In genomic region chr11:24828938-24829337, GRCh38 we compare ENCODE assay signal across 26 cellular contexts.
DNase-seq lines count a peak whose midpoint lies in the region; TF ChIP-seq lines count a peak whose summit lies in the region.
"Had no signal": no experiment of that assay in that cellular context is flagged by ENCODE, and none has a peak within 500 bp of the region (broad histone marks: within the 10 kb centered on the region; RNA-seq: fewer than 3 reads in every experiment).

No MANE protein-coding gene starts in this region.

- TF ChIP-seq POLR2A in adrenal gland (IDR thresholded peaks at IDR 0.05), result no peak
- TF ChIP-seq POLR2A in vagina (IDR thresholded peaks at IDR 0.05), result no peak

- no peaks in the 10 kb centered on the region for H3K79me2 ChIP-seq in smooth muscle cell (ENCODE audit: low read depth)

- H3K9me3 Mint-ChIP-seq in nephron progenitor cell, result no peaks in the 10 kb centered on the region
- H3K9me3 Mint-ChIP-seq in HFFc6, result peaks cover 30% of the 10 kb centered on the region
- H3K9me3 Mint-ChIP-seq: dendritic cell treated with granulocyte-macrophage colony-stimulating factor and Interleukin-4, amounts not matched to agents 40 ng/mL and 50 ng/mL, for 4 days; endodermal cell had no signal

- H3K27ac Mint-ChIP-seq in nephron progenitor cell (peak overlapping the region; percentile 15), HFFc6 (no peak overlapping the region)
- H3K27ac Mint-ChIP-seq: activated CD4-positive, alpha-beta T cell treated with anti-CD3 and anti-CD28 coated beads, Interleukin-2, amount 10 ng/mL, durations not matched to agents 24 days and 14 days; activated naive CD8-positive, alpha-beta T cell treated with anti-CD3 and anti-CD28 coated beads for 36 hours; dendritic cell treated with granulocyte-macrophage colony-stimulating factor and Interleukin-4, amounts not matched to agents 40 ng/mL and 50 ng/mL, for 4 days; immature natural killer cell had no signal

- no peaks in the 10 kb centered on the region for H3K36me3 Mint-ChIP-seq in nephron progenitor cell (ENCODE audit: low read depth)
- no peaks in the 10 kb centered on the region for H3K36me3 Mint-ChIP-seq in HFFc6 (ENCODE audit: low read depth)
- H3K36me3 Mint-ChIP-seq: activated naive CD8-positive, alpha-beta T cell treated with anti-CD3 and anti-CD28 coated beads for 36 hours; immature natural killer cell had no signal

- 16 to 53% (median 30%) methylated on average over 1 of the region's 1 CpG for WGBS in adrenal gland, 4 donors
- 81% methylated on average over 1 of the region's 1 CpG for WGBS in smooth muscle cell (ENCODE audit: low lambda C conversion rate)

- H3K36me3 ChIP-seq in adrenal gland (replicated peaks in 1 of 2) (no peaks in the 10 kb centered on the region), smooth muscle cell (ENCODE audit: low read depth) (no peaks in the 10 kb centered on the region), vagina (no peaks in the 10 kb centered on the region)
- H3K36me3 ChIP-seq: left lung, tibial nerve had no signal

- H3K9me3 ChIP-seq in adrenal gland (replicated peaks in 1 of 3) (no peaks in the 10 kb centered on the region), smooth muscle cell (replicated peaks; ENCODE audit: low read depth) (no peaks in the 10 kb centered on the region), vagina (no peaks in the 10 kb centered on the region)
- H3K9me3 ChIP-seq: left lung, SK-N-SH, tibial nerve had no signal

- intact Hi-C loops in adrenal gland (cut with DNase I), result no loop called here
- intact Hi-C loops in vagina (cut with DNase I), result no loop called here

- peak; percentile 44 for DNase-seq in HT-29 (ENCODE audit: low spot score)
- no peak for DNase-seq in adrenal gland
- no peak for DNase-seq in nephron progenitor cell
- no peak for DNase-seq in smooth muscle cell (lab: John Stamatoyannopoulos, UW; ENCODE audit: unreplicated experiment)
- no peak for DNase-seq in HFFc6
- DNase-seq in DMS114 treated with DMSO at 0.1 percent for 48 hours (lab: John Stamatoyannopoulos, UW; ENCODE audit: unreplicated experiment), result no peak
- DNase-seq in vagina (ENCODE audit: extremely low spot score in 2 of 2), result no peak
- DNase-seq: activated CD4-positive, alpha-beta T cell treated with anti-CD3 and anti-CD28 coated beads, Interleukin-2, amount 10 ng/mL, durations not matched to agents 24 days and 14 days; activated effector memory CD4-positive, alpha-beta T cell treated with anti-CD3 and anti-CD28 coated beads, Interleukin-2, amount 50 U/mL, for 16 hours; activated naive CD8-positive, alpha-beta T cell treated with anti-CD3 and anti-CD28 coated beads for 36 hours; activated T-cell treated with anti-CD3 and anti-CD28 coated beads, Interleukin-2, amount 50 U/mL, for 1 hour; endodermal cell; immature natural killer cell; left lung; mesendoderm; NCI-H2081 treated with DMSO at 0.1 percent for 48 hours; NCI-H345; NCI-H774; SK-N-SH; stimulated activated CD4-positive, alpha-beta T cell treated with anti-CD3 and anti-CD28 coated beads, Interleukin-2, amount 100 ng/mL, for 24 hours had no signal

- no peaks in the 10 kb centered on the region for H3K4me1 Mint-ChIP-seq in nephron progenitor cell
- H3K4me1 Mint-ChIP-seq in HFFc6 (ENCODE audit: low read depth), result no peaks in the 10 kb centered on the region
- H3K4me1 Mint-ChIP-seq: activated CD4-positive, alpha-beta T cell treated with anti-CD3 and anti-CD28 coated beads, Interleukin-2, amount 10 ng/mL, durations not matched to agents 24 days and 14 days; activated naive CD8-positive, alpha-beta T cell treated with anti-CD3 and anti-CD28 coated beads for 36 hours; central memory CD8-positive, alpha-beta T cell; immature natural killer cell had no signal

- H3K4me3 Mint-ChIP-seq in nephron progenitor cell, result no peak overlapping the region
- H3K4me3 Mint-ChIP-seq in HFFc6, result no peak overlapping the region
- H3K4me3 Mint-ChIP-seq: activated CD4-positive, alpha-beta T cell treated with anti-CD3 and anti-CD28 coated beads, Interleukin-2, amount 10 ng/mL, durations not matched to agents 24 days and 14 days; activated naive CD8-positive, alpha-beta T cell treated with anti-CD3 and anti-CD28 coated beads for 36 hours; central memory CD8-positive, alpha-beta T cell; dendritic cell treated with granulocyte-macrophage colony-stimulating factor and Interleukin-4, amounts not matched to agents 40 ng/mL and 50 ng/mL, for 4 days; endodermal cell; immature natural killer cell had no signal

- no peaks in the 10 kb centered on the region for H3K27me3 ChIP-seq in adrenal gland
- H3K27me3 ChIP-seq in smooth muscle cell (ENCODE audit: low read depth), result no peaks in the 10 kb centered on the region
- no peaks in the 10 kb centered on the region for H3K27me3 ChIP-seq in vagina
- H3K27me3 ChIP-seq: left lung, tibial nerve had no signal

- H3K4me3 ChIP-seq in adrenal gland (no peak overlapping the region), smooth muscle cell (no peak overlapping the region), vagina (no peak overlapping the region)
- H3K4me3 ChIP-seq: K562, left lung, tibial nerve had no signal

- H3K27me3 Mint-ChIP-seq in nephron progenitor cell (ENCODE audit: low read depth, poor library complexity), result peaks cover 3% of the 10 kb centered on the region
- H3K27me3 Mint-ChIP-seq in HFFc6 (ENCODE audit: insufficient read depth), result no peaks in the 10 kb centered on the region
- H3K27me3 Mint-ChIP-seq: activated CD4-positive, alpha-beta T cell treated with anti-CD3 and anti-CD28 coated beads, Interleukin-2, amount 10 ng/mL, durations not matched to agents 24 days and 14 days; activated naive CD8-positive, alpha-beta T cell treated with anti-CD3 and anti-CD28 coated beads for 36 hours; central memory CD8-positive, alpha-beta T cell; dendritic cell treated with granulocyte-macrophage colony-stimulating factor and Interleukin-4, amounts not matched to agents 40 ng/mL and 50 ng/mL, for 4 days had no signal

- no peak for TF ChIP-seq CTCF in C4-2B (conservative IDR thresholded peaks at IDR 0.05)
- TF ChIP-seq CTCF in adrenal gland (IDR thresholded peaks at IDR 0.05), result no peak
- no peak for TF ChIP-seq CTCF in nephron progenitor cell (IDR thresholded peaks at IDR 0.05)
- TF ChIP-seq CTCF in smooth muscle cell (IDR thresholded peaks at IDR 0.05; ENCODE audit: borderline replicate concordance, insufficient read depth, poor library complexity, severe bottlenecking), result no peak
- TF ChIP-seq CTCF in HFFc6 (IDR thresholded peaks at IDR 0.05), result no peak
- TF ChIP-seq CTCF in vagina (IDR thresholded peaks at IDR 0.05), result no peak

- no peak overlapping the region for H3K4me2 ChIP-seq in smooth muscle cell
- H3K4me2 ChIP-seq: SK-N-SH had no signal

- H3K27ac ChIP-seq in C4-2B (peak overlapping the region; percentile 91; the same call in 1 of the 2 replicates), adrenal gland (peak overlapping the region in 3 of 5 donors; percentile 7 to 60 (median 28)), smooth muscle cell (ENCODE audit: low read depth) (no peak overlapping the region), vagina (no peak overlapping the region)
- H3K27ac ChIP-seq: left lung, RWPE1, tibial nerve had no signal

- H2AFZ ChIP-seq in smooth muscle cell (ENCODE audit: low read depth), result no peak overlapping the region

- no peak overlapping the region for H3K9ac ChIP-seq in smooth muscle cell (ENCODE audit: low read depth)
- H3K9ac ChIP-seq: SK-N-SH had no signal

- no peaks in the 10 kb centered on the region for H4K20me1 ChIP-seq in smooth muscle cell (ENCODE audit: low read depth)

- no peaks in the 10 kb centered on the region for H3K4me1 ChIP-seq in adrenal gland (replicated peaks in 1 of 2)
- H3K4me1 ChIP-seq in smooth muscle cell (ENCODE audit: low read depth), result no peaks in the 10 kb centered on the region
- no peaks in the 10 kb centered on the region for H3K4me1 ChIP-seq in vagina
- H3K4me1 ChIP-seq: left lung, tibial nerve had no signal

- no peaks in the 10 kb centered on the region for H3F3A ChIP-seq in smooth muscle cell (ENCODE audit: low read depth)

Comparison
In these comparisons a context has a peak if more than half of its experiments do, and no peak if none do; other contexts are left out.
1. H3K27ac ChIP-seq: peak in C4-2B (single experiment) and adrenal gland (3 of 5); none in smooth muscle cell (single experiment) and vagina (single experiment).